In the genomic region with DNA sequence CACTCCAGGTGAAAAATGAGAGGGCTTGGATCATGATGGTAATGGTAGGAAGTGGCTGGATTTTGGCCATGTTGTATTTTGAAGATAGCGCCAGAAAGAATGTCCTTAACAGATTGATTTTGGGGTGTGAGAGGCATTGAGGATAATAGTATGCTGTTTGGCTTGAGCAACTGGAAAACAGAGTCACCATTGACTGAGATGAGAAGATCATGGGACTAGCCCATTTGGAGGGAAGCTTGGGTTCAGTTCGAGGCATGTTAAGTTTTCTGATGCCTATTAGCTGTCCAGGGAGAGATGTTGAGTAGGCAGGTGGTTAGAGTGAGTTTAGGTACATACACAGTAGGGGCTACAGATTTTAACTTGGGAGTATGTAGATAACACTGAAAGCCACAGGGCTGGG, we compare ENCODE assay signal across 18 cellular contexts. TPM values are rescaled to one million over a fixed set of nuclear protein-coding genes. Genes with fewer than 3 reads are reported as not detected.
DNase-seq lines count a peak whose midpoint lies in the region; ATAC-seq, FAIRE-seq and TF ChIP-seq lines count a peak whose summit lies in the region.
"Had no signal": no experiment of that assay in that cellular context is flagged by ENCODE, and none has a peak within 500 bp of the region (broad histone marks: within the 10 kb centered on the region; RNA-seq: fewer than 3 reads in every experiment).

No MANE protein-coding gene starts in this region.

- H3K27ac Mint-ChIP-seq in activated T-helper 17 cell treated with anti-CD3 and anti-CD28 coated beads, Interleukin-2, amount 50 U/mL, for 72 hours = peak overlapping the region; percentile 98

- no peaks in the 10 kb centered on the region for H3K9me3 ChIP-seq in HepG2 (ENCODE audit: low read length)
- H3K9me3 ChIP-seq in right lobe of liver = no peaks in the 10 kb centered on the region
- no peaks in the 10 kb centered on the region for H3K9me3 ChIP-seq in lower lobe of right lung
- H3K9me3 ChIP-seq: MG63 had no signal

- H3K36me3 Mint-ChIP-seq in activated T-helper 17 cell treated with anti-CD3 and anti-CD28 coated beads, Interleukin-2, amount 50 U/mL, for 72 hours (ENCODE audit: low read depth) = peaks cover 94% of the 10 kb centered on the region

- CTCF ChIA-PET in HepG2 (lab: Yijun Ruan, JAX; ENCODE audit: low intra/inter-chr PET ratio, low total read pairs) = no interaction called here

- TF ChIP-seq EP300 in HepG2 (IDR thresholded peaks at IDR 0.05; ENCODE audit: low read depth in 2 of 2, low read length in 2 of 2) (no peak), HepG2 (CRISPR knock-in tag; IDR thresholded peaks at IDR 0.05; ENCODE audit: borderline replicate concordance) (no peak)

- H3K4me1 ChIP-seq in HepG2 (ENCODE audit: insufficient read depth, low read length) (peaks cover 13% of the 10 kb centered on the region; the same call in 1 of the 2 replicates), right lobe of liver (no peaks in the 10 kb centered on the region), lower lobe of right lung (peaks cover 42% of the 10 kb centered on the region)

- H2AFZ ChIP-seq in HepG2 (ENCODE audit: low read length) = no peak overlapping the region

- intact Hi-C loops in HepG2 (cut with micrococcal nuclease; ENCODE audit: unreplicated experiment) = no loop called here
- intact Hi-C loops in right lobe of liver (cut with DNase I) = no loop called here
- intact Hi-C loops in lower lobe of right lung (cut with DNase I) = no loop called here

- no peak for ATAC-seq in HepG2
- ATAC-seq in right lobe of liver = no peak
- ATAC-seq in activated T-helper 17 cell treated with anti-CD3 and anti-CD28 coated beads, Interleukin-2, amount 50 U/mL, for 72 hours (replicated peaks) = no peak
- no peak for ATAC-seq in lower lobe of right lung
- ATAC-seq in HG03520 (IDR thresholded peaks at IDR 0.05; ENCODE audit: unreplicated experiment) = no peak
- ATAC-seq in GM18505 (IDR thresholded peaks at IDR 0.05; ENCODE audit: unreplicated experiment) = no peak
- no peak for ATAC-seq in GM18520 (IDR thresholded peaks at IDR 0.05; ENCODE audit: unreplicated experiment)
- ATAC-seq: GM12878, right cardiac atrium had no signal

- FAIRE-seq in HepG2 (lab: Jason Lieb, UNC) = no peak
- FAIRE-seq: GM12878, kidney had no signal

- H3K27me3 ChIP-seq in HepG2 (ENCODE audit: control insufficient read depth in 1 of 2, insufficient read depth in 2 of 2, low read length in 2 of 2) (no peaks in the 10 kb centered on the region), right lobe of liver (no peaks in the 10 kb centered on the region), lower lobe of right lung (ENCODE audit: low read depth) (no peaks in the 10 kb centered on the region)
- H3K27me3 ChIP-seq: MG63 had no signal

- H3K4me3 ChIP-seq in HepG2 (replicated peaks in 1 of 3; ENCODE audit: insufficient read depth in 1 of 3, low read depth in 2 of 3, low read length in 3 of 3) (no peak overlapping the region), right lobe of liver (no peak overlapping the region), lower lobe of right lung (no peak overlapping the region)
- H3K4me3 ChIP-seq: GM12878, MG63 had no signal

- WGBS in HepG2 (ENCODE audit: low lambda C conversion rate) = 93% methylated on average over 2 of the region's 2 CpGs
- WGBS in right lobe of liver (ENCODE audit: insufficient coverage, low coverage, low lambda C conversion rate, missing lambda C conversion rate) = 85% methylated on average over 2 of the region's 2 CpGs

- no peaks in the 10 kb centered on the region for H3K27me3 Mint-ChIP-seq in activated T-helper 17 cell treated with anti-CD3 and anti-CD28 coated beads, Interleukin-2, amount 50 U/mL, for 72 hours

- POLR2A ChIA-PET in HepG2 (lab: Yijun Ruan, JAX) = no interaction called here

- BruUV-seq in HepG2 (replicated peaks; lab: Mats Ljungman, UMichigan) = TSS peak; percentile 33

- H3K36me3 ChIP-seq in HepG2 (replicated peaks in 1 of 2; ENCODE audit: control insufficient read depth in 1 of 2, insufficient read depth in 2 of 2, low read length in 2 of 2) (peaks cover 55 to 73% of the 10 kb centered on the region in 2 experiments), right lobe of liver (peaks cover 0 to 24% (median 7%) of the 10 kb centered on the region in 4 donors), lower lobe of right lung (peaks cover 45% of the 10 kb centered on the region)

- no peak for TF ChIP-seq RAD21 in HepG2 (CRISPR knock-in tag; IDR thresholded peaks at IDR 0.05)

- TF ChIP-seq POLR2A in HepG2 (IDR thresholded peaks at IDR 0.05; ENCODE audit: insufficient read depth in 1 of 2, low read depth in 2 of 2, low read length in 2 of 2) = no peak
- TF ChIP-seq POLR2A in right lobe of liver (IDR thresholded peaks at IDR 0.05) = no peak
- TF ChIP-seq POLR2A in GM18505 (IDR thresholded peaks at IDR 0.05; ENCODE audit: borderline replicate concordance, extremely low read depth, insufficient read depth, insufficient read length) = no peak

- H3K27ac ChIP-seq in HepG2 (ENCODE audit: extremely low read length, insufficient read depth, low read length) (no peak overlapping the region), right lobe of liver (no peak overlapping the region), lower lobe of right lung (peak overlapping the region; percentile 31)

- no peak for TF ChIP-seq CTCF in HepG2 (CRISPR knock-in tag; IDR thresholded peaks at IDR 0.05)
- no peak for TF ChIP-seq CTCF in right lobe of liver (IDR thresholded peaks at IDR 0.05)
- no peak for TF ChIP-seq CTCF in lower lobe of right lung (IDR thresholded peaks at IDR 0.05)

- H3K9ac ChIP-seq in HepG2 (ENCODE audit: insufficient read depth, low read depth, low read length) = no peak overlapping the region

- H3K9me3 Mint-ChIP-seq in activated T-helper 17 cell treated with anti-CD3 and anti-CD28 coated beads, Interleukin-2, amount 50 U/mL, for 72 hours = no peaks in the 10 kb centered on the region

- H3K4me2 ChIP-seq in HepG2 (ENCODE audit: low read depth, low read length) = no peak overlapping the region

- H3K79me2 ChIP-seq in HepG2 (ENCODE audit: insufficient read depth, low read length) = peaks cover 33% of the 10 kb centered on the region

- in situ Hi-C loops in HepG2 (cut with HindIII; ENCODE audit: extremely low pct_ligation_motif_present, low pct_unique_long_range_greater_than_20kb) = no loop called here

- peak overlapping the region; percentile 90 for H3K4me3 Mint-ChIP-seq in activated T-helper 17 cell treated with anti-CD3 and anti-CD28 coated beads, Interleukin-2, amount 50 U/mL, for 72 hours

- H3K4me1 Mint-ChIP-seq in activated T-helper 17 cell treated with anti-CD3 and anti-CD28 coated beads, Interleukin-2, amount 50 U/mL, for 72 hours = peaks cover 70% of the 10 kb centered on the region

- H4K20me1 ChIP-seq in HepG2 (ENCODE audit: insufficient read depth, low read length) = peaks cover 25% of the 10 kb centered on the region; the same call in 1 of the 2 replicates

- no peak for DNase-seq in HepG2 (ENCODE audit: low spot score)
- no peak for DNase-seq in right lobe of liver
- no peak for DNase-seq in lower lobe of right lung
- DNase-seq in COR-L47 (lab: John Stamatoyannopoulos, UW) = no peak
- DNase-seq: caudate nucleus, GDM1, hippocampal formation, kidney, MG63, NCI-H1694 treated with DMSO at 0.1 percent for 48 hours, NCI-H345, nucleus accumbens had no signal

TF ChIP-seq in HepG2, 621 proteins besides CTCF, POLR2A, EP300 and RAD21:
- TF ChIP-seq ZFY (CRISPR knock-in tag; IDR thresholded peaks at IDR 0.05) = 0 out of 2 replicates have a peak, but pooled peaks have one; percentile 24
- no peak for TF ChIP-seq ZBTB42 (CRISPR knock-in tag; IDR thresholded peaks at IDR 0.05)

RNA-seq across cellular contexts. Expression of a gene that starts 23.3 kb away (rescaled TPM):
- total RNA-seq in HepG2 (2016; rRNA removed; fragmentation: Illumina TruSeq; extraction: Trizol) = 53.1 and 85.3 TPM in 2 replicates
- 8.3 and 10.2 TPM in 2 replicates for total RNA-seq in HepG2 (2016; cell fraction: cytosol; rRNA removed; fragmentation: Illumina TruSeq; extraction: Trizol; ENCODE audit: low read depth)
- 43.2 and 85.3 TPM in 2 replicates for total RNA-seq in HepG2 (2016; cell fraction: insoluble cytoplasmic fraction; rRNA removed; fragmentation: Illumina TruSeq; extraction: Trizol)
- 23.6 and 25.9 TPM in 2 replicates for total RNA-seq in HepG2 (2016; cell fraction: membrane; rRNA removed; fragmentation: Illumina TruSeq; extraction: Trizol)
- 119 and 141 TPM in 2 replicates for total RNA-seq in HepG2 (2016; cell fraction: nucleus; rRNA removed; fragmentation: Illumina TruSeq; extraction: Trizol)
- 158 and 207 TPM in 2 replicates for polyA plus RNA-seq in HepG2 (2011; rRNA removed)
- 50.7 and 54.7 TPM in 2 replicates for polyA plus RNA-seq in HepG2 (2011; cell fraction: cytosol; rRNA removed)
- polyA plus RNA-seq in HepG2 (2011; cell fraction: nucleus; rRNA removed) = 1,608 and 1,708 TPM in 2 replicates
- 152 and 164 TPM in 2 replicates for polyA plus RNA-seq in HepG2 (2012)
- 3.6 and 4.0 TPM in 2 replicates for polyA plus RNA-seq in HepG2 (2016; cell fraction: cytosol; fragmentation: Illumina TruSeq; extraction: Trizol; ENCODE audit: low read depth)
- polyA plus RNA-seq in HepG2 (2016; cell fraction: insoluble cytoplasmic fraction; fragmentation: Illumina TruSeq; extraction: Trizol; ENCODE audit: low read depth) = 54.2 and 61.1 TPM in 2 replicates
- 12.4 and 12.5 TPM in 2 replicates for polyA plus RNA-seq in HepG2 (2016; cell fraction: membrane; fragmentation: Illumina TruSeq; extraction: Trizol; ENCODE audit: low read depth)
- 371 and 407 TPM in 2 replicates for polyA plus RNA-seq in HepG2 (2016; cell fraction: nucleus; fragmentation: Illumina TruSeq; extraction: Trizol; ENCODE audit: insufficient read depth, low read depth)
- polyA minus RNA-seq in HepG2 (2011; rRNA and poly(A)+ RNA removed; ENCODE audit: low replicate concordance) = 74.2 and 219 TPM in 2 replicates
- polyA minus RNA-seq in HepG2 (2011; cell fraction: cytosol; rRNA and poly(A)+ RNA removed) = 77.9 and 95.1 TPM in 2 replicates
- polyA minus RNA-seq in HepG2 (2011; cell fraction: nucleus; rRNA and poly(A)+ RNA removed) = 286 and 292 TPM in 2 replicates
- 10 to 100 TPM in 5 of 6 experiments, 1 to 10 TPM in 1; 9.5 to 22.6 (median 16.6) TPM for total RNA-seq in right lobe of liver
- 100 to 1,000 TPM; 184 to 628 TPM for total RNA-seq in activated T-helper 17 cell treated with anti-CD3 and anti-CD28 coated beads, Interleukin-2, amount 50 U/mL, for 72 hours
- 94.0 TPM for total RNA-seq in lower lobe of right lung
